ENCODE assay signal across 16 cellular contexts in genomic region chr17:15914400-15915165, GRCh38. TPM values are rescaled to one million over a fixed set of nuclear protein-coding genes. Genes with fewer than 3 reads are reported as not detected.
DNase-seq lines count a peak whose midpoint lies in the region; ATAC-seq and TF ChIP-seq lines count a peak whose summit lies in the region.
"Had no signal": no experiment of that assay in that cellular context is flagged by ENCODE, and none has a peak within 500 bp of the region (broad histone marks: within the 10 kb centered on the region; RNA-seq: fewer than 3 reads in every experiment).

No MANE protein-coding gene starts in this region.

- H3K79me2 ChIP-seq in osteoblast (ENCODE audit: insufficient read depth, low read length) = no peaks in the 10 kb centered on the region

- H3K36me3 ChIP-seq in osteoblast (ENCODE audit: insufficient read depth, low read length) = no peaks in the 10 kb centered on the region
- H3K36me3 ChIP-seq: uterus had no signal

- H3K27ac ChIP-seq in osteoblast (ENCODE audit: low read depth, low read length) = peak overlapping the region; percentile 66
- H3K27ac ChIP-seq: uterus had no signal

- no peak overlapping the region for H3K4me2 ChIP-seq in osteoblast (ENCODE audit: insufficient read depth, low read length)

- H2AFZ ChIP-seq in osteoblast (ENCODE audit: low read length) = no peak overlapping the region

- no peaks in the 10 kb centered on the region for H3K9me3 ChIP-seq in osteoblast (ENCODE audit: low read depth, low read length)
- H3K9me3 ChIP-seq: uterus had no signal

- H3K27ac Mint-ChIP-seq in activated CD8-positive, alpha-beta memory T cell treated with anti-CD3 and anti-CD28 coated beads, Interleukin-2, amount 10 ng/mL, durations not matched to agents 7 days and 5 days = peak overlapping the region; percentile 76

- DNase-seq in activated CD8-positive, alpha-beta memory T cell treated with anti-CD3 and anti-CD28 coated beads, Interleukin-2, amount 10 ng/mL, durations not matched to agents 7 days and 5 days = peak; percentile 63
- no peak for DNase-seq in activated CD8-positive, alpha-beta memory T cell treated with anti-CD3 and anti-CD28 coated beads, Interleukin-2, amount 50 U/mL, for 4 hours
- DNase-seq in NOMO-1 treated with DMSO at 0.1 percent for 48 hours (lab: John Stamatoyannopoulos, UW; ENCODE audit: unreplicated experiment) = peak; percentile 68
- peak; percentile 61 for DNase-seq in epithelial cell of esophagus (ENCODE audit: low read depth)
- DNase-seq in osteoblast (ENCODE audit: insufficient read length, low spot score, missing footprints) = peak; percentile 94
- no peak for DNase-seq in GM19238 (ENCODE audit: insufficient read length, low spot score)
- DNase-seq in NCI-H2029 treated with DMSO at 0.1 percent for 48 hours (lab: John Stamatoyannopoulos, UW) = no peak
- DNase-seq: ACHN; activated naive CD4-positive, alpha-beta T cell treated with Interleukin-2 at 50 U/mL for 16 hours; glutamatergic neuron; left cardiac atrium; NCI-H1694; NCI-H774; uterus had no signal

- peaks cover 21% of the 10 kb centered on the region for H3K27me3 Mint-ChIP-seq in activated CD8-positive, alpha-beta memory T cell treated with anti-CD3 and anti-CD28 coated beads, Interleukin-2, amount 10 ng/mL, durations not matched to agents 7 days and 5 days

- TF ChIP-seq CTCF in epithelial cell of esophagus (IDR thresholded peaks at IDR 0.05; ENCODE audit: insufficient read depth, low read depth, low read length, missing control alignments) (no peak), osteoblast (IDR thresholded peaks at IDR 0.05; ENCODE audit: extremely low read depth, low read depth, low read length) (no peak)

- no peaks in the 10 kb centered on the region for H3K36me3 Mint-ChIP-seq in activated CD8-positive, alpha-beta memory T cell treated with anti-CD3 and anti-CD28 coated beads, Interleukin-2, amount 10 ng/mL, durations not matched to agents 7 days and 5 days

- no peaks in the 10 kb centered on the region for H4K20me1 ChIP-seq in osteoblast (ENCODE audit: insufficient read depth, low read length)

- H3K9me3 Mint-ChIP-seq in activated CD8-positive, alpha-beta memory T cell treated with anti-CD3 and anti-CD28 coated beads, Interleukin-2, amount 10 ng/mL, durations not matched to agents 7 days and 5 days (ENCODE audit: low read depth) = no peaks in the 10 kb centered on the region

- peaks cover 16% of the 10 kb centered on the region for H3K4me1 ChIP-seq in osteoblast (ENCODE audit: insufficient read depth, low read length)
- H3K4me1 ChIP-seq: uterus had no signal

- H3K4me3 ChIP-seq in epithelial cell of esophagus (ENCODE audit: low read length) (no peak overlapping the region), osteoblast (ENCODE audit: insufficient read depth, low read length) (no peak overlapping the region)
- H3K4me3 ChIP-seq: skin epidermis, uterus had no signal

- H3K4me1 Mint-ChIP-seq in activated CD8-positive, alpha-beta memory T cell treated with anti-CD3 and anti-CD28 coated beads, Interleukin-2, amount 10 ng/mL, durations not matched to agents 7 days and 5 days = peaks cover 25% of the 10 kb centered on the region

- ATAC-seq in activated CD8-positive, alpha-beta memory T cell treated with anti-CD3 and anti-CD28 coated beads, Interleukin-2, amount 10 ng/mL, durations not matched to agents 7 days and 5 days = peak; percentile 95
- no peak for ATAC-seq in HG03457 (IDR thresholded peaks at IDR 0.05; ENCODE audit: unreplicated experiment)
- ATAC-seq: left cardiac atrium had no signal

- no peak overlapping the region for H3K4me3 Mint-ChIP-seq in activated CD8-positive, alpha-beta memory T cell treated with anti-CD3 and anti-CD28 coated beads, Interleukin-2, amount 10 ng/mL, durations not matched to agents 7 days and 5 days

- CTCF ChIA-PET in activated CD8-positive, alpha-beta memory T cell treated with anti-CD3 and anti-CD28 coated beads, Interleukin-2, amount 10 ng/mL, durations not matched to agents 7 days and 5 days (lab: Charles Lee) = interaction anchor here (1.1 to 1.6 kb wide), 5 partner anchors 10 to 84 kb away, joined by 3 to 4 read pairs (median 3); partner anchors contain the start of gene ADORA2B

- H3K27me3 ChIP-seq in osteoblast (ENCODE audit: insufficient read depth, low read length) = no peaks in the 10 kb centered on the region
- H3K27me3 ChIP-seq: uterus had no signal

RNA-seq across cellular contexts. Expression of gene ADORA2B, which starts 30.3 kb away (rescaled TPM):
- total RNA-seq in activated CD8-positive, alpha-beta memory T cell treated with anti-CD3 and anti-CD28 coated beads, Interleukin-2, amount 10 ng/mL, durations not matched to agents 7 days and 5 days = 1 to 10 TPM in 1 of 2 experiments, under 1 TPM in 1; 0.49 to 1.1 TPM
- total RNA-seq in osteoblast = 4.7 and 5.9 TPM in 2 replicates

Comparison
In these comparisons a context has a peak if more than half of its experiments do, and no peak if none do; other contexts are left out.
1. DNase-seq: peak in activated CD8-positive, alpha-beta memory T cell treated with anti-CD3 and anti-CD28 coated beads, Interleukin-2, amount 10 ng/mL, durations not matched to agents 7 days and 5 days (single experiment), NOMO-1 treated with DMSO at 0.1 percent for 48 hours (single experiment), epithelial cell of esophagus (single experiment) and osteoblast (single experiment); none in activated CD8-positive, alpha-beta memory T cell treated with anti-CD3 and anti-CD28 coated beads, Interleukin-2, amount 50 U/mL, for 4 hours (single experiment), GM19238 (single experiment) and NCI-H2029 treated with DMSO at 0.1 percent for 48 hours (single experiment).